In genomic region chr6:3383525-3383924, GRCh38 we compare ENCODE assay signal across 1 cellular context.
TF ChIP-seq lines count a peak whose summit lies in the region.

No MANE protein-coding gene starts in this region.

TF ChIP-seq in HepG2, 621 proteins besides CTCF, POLR2A, EP300 and RAD21 (continued from another document and continues in another):
- TF ChIP-seq, protein P1, sequence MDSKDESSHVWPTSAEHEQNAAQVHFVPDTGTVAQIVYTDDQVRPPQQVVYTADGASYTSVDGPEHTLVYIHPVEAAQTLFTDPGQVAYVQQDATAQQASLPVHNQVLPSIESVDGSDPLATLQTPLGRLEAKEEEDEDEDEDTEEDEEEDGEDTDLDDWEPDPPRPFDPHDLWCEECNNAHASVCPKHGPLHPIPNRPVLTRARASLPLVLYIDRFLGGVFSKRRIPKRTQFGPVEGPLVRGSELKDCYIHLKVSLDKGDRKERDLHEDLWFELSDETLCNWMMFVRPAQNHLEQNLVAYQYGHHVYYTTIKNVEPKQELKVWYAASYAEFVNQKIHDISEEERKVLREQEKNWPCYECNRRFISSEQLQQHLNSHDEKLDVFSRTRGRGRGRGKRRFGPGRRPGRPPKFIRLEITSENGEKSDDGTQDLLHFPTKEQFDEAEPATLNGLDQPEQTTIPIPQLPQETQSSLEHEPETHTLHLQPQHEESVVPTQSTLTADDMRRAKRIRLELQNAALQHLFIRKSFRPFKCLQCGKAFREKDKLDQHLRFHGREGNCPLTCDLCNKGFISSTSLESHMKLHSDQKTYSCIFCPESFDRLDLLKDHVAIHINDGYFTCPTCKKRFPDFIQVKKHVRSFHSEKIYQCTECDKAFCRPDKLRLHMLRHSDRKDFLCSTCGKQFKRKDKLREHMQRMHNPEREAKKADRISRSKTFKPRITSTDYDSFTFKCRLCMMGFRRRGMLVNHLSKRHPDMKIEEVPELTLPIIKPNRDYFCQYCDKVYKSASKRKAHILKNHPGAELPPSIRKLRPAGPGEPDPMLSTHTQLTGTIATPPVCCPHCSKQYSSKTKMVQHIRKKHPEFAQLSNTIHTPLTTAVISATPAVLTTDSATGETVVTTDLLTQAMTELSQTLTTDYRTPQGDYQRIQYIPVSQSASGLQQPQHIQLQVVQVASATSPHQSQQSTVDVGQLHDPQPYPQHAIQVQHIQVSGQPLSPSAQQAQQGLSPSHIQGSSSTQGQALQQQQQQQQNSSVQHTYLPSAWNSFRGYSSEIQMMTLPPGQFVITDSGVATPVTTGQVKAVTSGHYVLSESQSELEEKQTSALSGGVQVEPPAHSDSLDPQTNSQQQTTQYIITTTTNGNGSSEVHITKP (CRISPR knock-in tag; IDR thresholded peaks at IDR 0.05; ENCODE audit: low read depth), result no peak
- no peak for TF ChIP-seq E2F5 (CRISPR knock-in tag; conservative IDR thresholded peaks at IDR 0.05)
- TF ChIP-seq ZNF839 (CRISPR knock-in tag; IDR thresholded peaks at IDR 0.05; ENCODE audit: borderline replicate concordance), result no peak
- no peak for TF ChIP-seq ZFP36 (IDR thresholded peaks at IDR 0.05; ENCODE audit: borderline replicate concordance, low read depth, low read length, partially characterized antibody)
- TF ChIP-seq, protein P2, sequence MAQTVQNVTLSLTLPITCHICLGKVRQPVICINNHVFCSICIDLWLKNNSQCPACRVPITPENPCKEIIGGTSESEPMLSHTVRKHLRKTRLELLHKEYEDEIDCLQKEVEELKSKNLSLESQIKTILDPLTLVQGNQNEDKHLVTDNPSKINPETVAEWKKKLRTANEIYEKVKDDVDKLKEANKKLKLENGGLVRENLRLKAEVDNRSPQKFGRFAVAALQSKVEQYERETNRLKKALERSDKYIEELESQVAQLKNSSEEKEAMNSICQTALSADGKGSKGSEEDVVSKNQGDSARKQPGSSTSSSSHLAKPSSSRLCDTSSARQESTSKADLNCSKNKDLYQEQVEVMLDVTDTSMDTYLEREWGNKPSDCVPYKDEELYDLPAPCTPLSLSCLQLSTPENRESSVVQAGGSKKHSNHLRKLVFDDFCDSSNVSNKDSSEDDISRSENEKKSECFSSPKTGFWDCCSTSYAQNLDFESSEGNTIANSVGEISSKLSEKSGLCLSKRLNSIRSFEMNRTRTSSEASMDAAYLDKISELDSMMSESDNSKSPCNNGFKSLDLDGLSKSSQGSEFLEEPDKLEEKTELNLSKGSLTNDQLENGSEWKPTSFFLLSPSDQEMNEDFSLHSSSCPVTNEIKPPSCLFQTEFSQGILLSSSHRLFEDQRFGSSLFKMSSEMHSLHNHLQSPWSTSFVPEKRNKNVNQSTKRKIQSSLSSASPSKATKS (CRISPR knock-in tag; IDR thresholded peaks at IDR 0.05), result no peak
- TF ChIP-seq JUN (CRISPR knock-in tag; IDR thresholded peaks at IDR 0.05), result no peak
- 0 out of 2 replicates have a peak, but pooled peaks have one; percentile 12 for TF ChIP-seq ZBED4 (CRISPR knock-in tag; IDR thresholded peaks at IDR 0.05; ENCODE audit: borderline replicate concordance)
- peak; percentile 98 for TF ChIP-seq BCL6 (CRISPR knock-in tag; IDR thresholded peaks at IDR 0.05)
- no peak for TF ChIP-seq GZF1 (CRISPR knock-in tag; IDR thresholded peaks at IDR 0.05)
- TF ChIP-seq ZNF816 (CRISPR knock-in tag; IDR thresholded peaks at IDR 0.05; ENCODE audit: borderline replicate concordance), result no peak
- TF ChIP-seq HNF4A (CRISPR knock-in tag; IDR thresholded peaks at IDR 0.05), result peak; percentile 55
- TF ChIP-seq, protein P3, sequence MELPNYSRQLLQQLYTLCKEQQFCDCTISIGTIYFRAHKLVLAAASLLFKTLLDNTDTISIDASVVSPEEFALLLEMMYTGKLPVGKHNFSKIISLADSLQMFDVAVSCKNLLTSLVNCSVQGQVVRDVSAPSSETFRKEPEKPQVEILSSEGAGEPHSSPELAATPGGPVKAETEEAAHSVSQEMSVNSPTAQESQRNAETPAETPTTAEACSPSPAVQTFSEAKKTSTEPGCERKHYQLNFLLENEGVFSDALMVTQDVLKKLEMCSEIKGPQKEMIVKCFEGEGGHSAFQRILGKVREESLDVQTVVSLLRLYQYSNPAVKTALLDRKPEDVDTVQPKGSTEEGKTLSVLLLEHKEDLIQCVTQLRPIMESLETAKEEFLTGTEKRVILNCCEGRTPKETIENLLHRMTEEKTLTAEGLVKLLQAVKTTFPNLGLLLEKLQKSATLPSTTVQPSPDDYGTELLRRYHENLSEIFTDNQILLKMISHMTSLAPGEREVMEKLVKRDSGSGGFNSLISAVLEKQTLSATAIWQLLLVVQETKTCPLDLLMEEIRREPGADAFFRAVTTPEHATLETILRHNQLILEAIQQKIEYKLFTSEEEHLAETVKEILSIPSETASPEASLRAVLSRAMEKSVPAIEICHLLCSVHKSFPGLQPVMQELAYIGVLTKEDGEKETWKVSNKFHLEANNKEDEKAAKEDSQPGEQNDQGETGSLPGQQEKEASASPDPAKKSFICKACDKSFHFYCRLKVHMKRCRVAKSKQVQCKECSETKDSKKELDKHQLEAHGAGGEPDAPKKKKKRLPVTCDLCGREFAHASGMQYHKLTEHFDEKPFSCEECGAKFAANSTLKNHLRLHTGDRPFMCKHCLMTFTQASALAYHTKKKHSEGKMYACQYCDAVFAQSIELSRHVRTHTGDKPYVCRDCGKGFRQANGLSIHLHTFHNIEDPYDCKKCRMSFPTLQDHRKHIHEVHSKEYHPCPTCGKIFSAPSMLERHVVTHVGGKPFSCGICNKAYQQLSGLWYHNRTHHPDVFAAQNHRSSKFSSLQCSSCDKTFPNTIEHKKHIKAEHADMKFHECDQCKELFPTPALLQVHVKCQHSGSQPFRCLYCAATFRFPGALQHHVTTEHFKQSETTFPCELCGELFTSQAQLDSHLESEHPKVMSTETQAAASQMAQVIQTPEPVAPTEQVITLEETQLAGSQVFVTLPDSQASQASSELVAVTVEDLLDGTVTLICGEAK (IDR thresholded peaks at IDR 0.05), result no peak
- TF ChIP-seq, protein P3 (CRISPR knock-in tag; IDR thresholded peaks at IDR 0.05), result peak; percentile 68; the same call in 1 of the 2 replicates
- TF ChIP-seq HNRNPK (IDR thresholded peaks at IDR 0.05; ENCODE audit: low read depth, low read length, poor library complexity, severe bottlenecking), result no peak
- TF ChIP-seq TAF15 (IDR thresholded peaks at IDR 0.05; ENCODE audit: low read depth, low read length, poor library complexity, severe bottlenecking), result no peak
- no peak for TF ChIP-seq ETS1 (CRISPR knock-in tag; IDR thresholded peaks at IDR 0.05)
- TF ChIP-seq ZNF782 (CRISPR knock-in tag; IDR thresholded peaks at IDR 0.05; ENCODE audit: borderline replicate concordance), result no peak
- TF ChIP-seq BRCA1 (CRISPR knock-in tag; IDR thresholded peaks at IDR 0.05), result no peak
- TF ChIP-seq ZNF550 (CRISPR knock-in tag; IDR thresholded peaks at IDR 0.05; ENCODE audit: borderline replicate concordance), result no peak
- peak; percentile 46; the same call in 1 of the 2 replicates for TF ChIP-seq THRA (CRISPR knock-in tag; IDR thresholded peaks at IDR 0.05; ENCODE audit: borderline replicate concordance)
- no peak for TF ChIP-seq ZNF33B (CRISPR knock-in tag; IDR thresholded peaks at IDR 0.05)
- peak; percentile 48 to 51; a peak in 3 of 4 replicates for TF ChIP-seq MAFK (conservative IDR thresholded peaks at IDR 0.05 in 1 of 2, IDR thresholded peaks at IDR 0.05 in 1 of 2; ENCODE audit: low read length in 2 of 2)
- TF ChIP-seq ZSCAN12 (CRISPR knock-in tag; IDR thresholded peaks at IDR 0.05), result no peak
- TF ChIP-seq DNMT3B (CRISPR knock-in tag; conservative IDR thresholded peaks at IDR 0.05), result no peak
- no peak for TF ChIP-seq GRHL1 (CRISPR knock-in tag; conservative IDR thresholded peaks at IDR 0.05)
- TF ChIP-seq SIX1 (CRISPR knock-in tag; IDR thresholded peaks at IDR 0.05; ENCODE audit: borderline replicate concordance), result no peak
- TF ChIP-seq ZNF296 (CRISPR knock-in tag; conservative IDR thresholded peaks at IDR 0.05), result no peak
- no peak for TF ChIP-seq CBX2 (IDR thresholded peaks at IDR 0.05; ENCODE audit: low read depth, low read length)
- TF ChIP-seq CBX2 (CRISPR knock-in tag; IDR thresholded peaks at IDR 0.05; ENCODE audit: low read depth), result no peak
- TF ChIP-seq PHF8 (CRISPR knock-in tag; IDR thresholded peaks at IDR 0.05), result no peak
